ENCODE assay signal across 1 cellular context in the genomic region with DNA sequence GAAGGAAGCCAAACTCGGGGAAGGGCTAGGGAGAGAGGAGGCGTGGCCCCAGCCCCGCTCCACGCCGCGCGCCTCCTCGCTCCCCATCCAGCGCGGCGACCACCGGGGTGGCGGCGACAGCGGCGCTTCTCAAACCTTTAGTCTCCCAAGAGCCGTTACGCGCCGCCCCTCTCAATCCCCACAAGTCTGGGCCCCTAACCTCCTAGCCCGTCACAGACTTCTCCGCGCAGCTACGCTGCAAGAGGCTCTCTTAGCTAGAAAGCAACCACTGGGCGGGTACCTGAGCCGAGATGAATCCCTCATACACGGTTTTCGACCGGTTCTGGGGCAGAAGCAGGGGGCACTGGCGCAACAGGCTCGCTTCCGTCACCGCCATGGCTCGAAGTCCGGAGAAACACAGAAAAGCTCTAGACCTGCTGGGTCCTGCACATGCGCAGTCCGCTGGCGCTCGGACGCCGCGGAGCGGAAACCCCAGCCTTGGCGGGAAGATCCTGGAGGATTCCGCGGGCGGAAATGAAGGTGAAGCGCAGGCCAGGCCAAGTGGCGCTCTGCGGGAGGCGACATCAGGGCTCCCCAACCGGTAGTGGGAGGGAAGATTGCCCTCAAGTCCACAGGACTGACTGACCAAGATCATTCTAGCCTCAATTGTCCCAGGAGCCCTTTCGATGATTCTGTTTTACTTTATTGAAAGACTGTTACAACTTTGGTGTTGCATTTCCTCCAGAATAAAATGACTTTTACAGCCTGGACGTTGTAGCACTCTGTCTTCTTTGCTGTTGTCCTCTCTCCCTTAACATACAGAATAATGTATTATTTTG.
TF ChIP-seq lines count a peak whose summit lies in the region.

A gene (minus strand): TSS at position 388 of the 818 bp plus-strand sequence. CDS start 12 bp downstream, at position 376.

TF ChIP-seq in HepG2, 621 proteins besides CTCF, POLR2A, EP300 and RAD21 (continued from another document and continues in another):
- TF ChIP-seq, protein P1, sequence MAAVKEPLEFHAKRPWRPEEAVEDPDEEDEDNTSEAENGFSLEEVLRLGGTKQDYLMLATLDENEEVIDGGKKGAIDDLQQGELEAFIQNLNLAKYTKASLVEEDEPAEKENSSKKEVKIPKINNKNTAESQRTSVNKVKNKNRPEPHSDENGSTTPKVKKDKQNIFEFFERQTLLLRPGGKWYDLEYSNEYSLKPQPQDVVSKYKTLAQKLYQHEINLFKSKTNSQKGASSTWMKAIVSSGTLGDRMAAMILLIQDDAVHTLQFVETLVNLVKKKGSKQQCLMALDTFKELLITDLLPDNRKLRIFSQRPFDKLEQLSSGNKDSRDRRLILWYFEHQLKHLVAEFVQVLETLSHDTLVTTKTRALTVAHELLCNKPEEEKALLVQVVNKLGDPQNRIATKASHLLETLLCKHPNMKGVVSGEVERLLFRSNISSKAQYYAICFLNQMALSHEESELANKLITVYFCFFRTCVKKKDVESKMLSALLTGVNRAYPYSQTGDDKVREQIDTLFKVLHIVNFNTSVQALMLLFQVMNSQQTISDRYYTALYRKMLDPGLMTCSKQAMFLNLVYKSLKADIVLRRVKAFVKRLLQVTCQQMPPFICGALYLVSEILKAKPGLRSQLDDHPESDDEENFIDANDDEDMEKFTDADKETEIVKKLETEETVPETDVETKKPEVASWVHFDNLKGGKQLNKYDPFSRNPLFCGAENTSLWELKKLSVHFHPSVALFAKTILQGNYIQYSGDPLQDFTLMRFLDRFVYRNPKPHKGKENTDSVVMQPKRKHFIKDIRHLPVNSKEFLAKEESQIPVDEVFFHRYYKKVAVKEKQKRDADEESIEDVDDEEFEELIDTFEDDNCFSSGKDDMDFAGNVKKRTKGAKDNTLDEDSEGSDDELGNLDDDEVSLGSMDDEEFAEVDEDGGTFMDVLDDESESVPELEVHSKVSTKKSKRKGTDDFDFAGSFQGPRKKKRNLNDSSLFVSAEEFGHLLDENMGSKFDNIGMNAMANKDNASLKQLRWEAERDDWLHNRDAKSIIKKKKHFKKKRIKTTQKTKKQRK (IDR thresholded peaks at IDR 0.05; ENCODE audit: low read length): no peak
- TF ChIP-seq, protein P2, sequence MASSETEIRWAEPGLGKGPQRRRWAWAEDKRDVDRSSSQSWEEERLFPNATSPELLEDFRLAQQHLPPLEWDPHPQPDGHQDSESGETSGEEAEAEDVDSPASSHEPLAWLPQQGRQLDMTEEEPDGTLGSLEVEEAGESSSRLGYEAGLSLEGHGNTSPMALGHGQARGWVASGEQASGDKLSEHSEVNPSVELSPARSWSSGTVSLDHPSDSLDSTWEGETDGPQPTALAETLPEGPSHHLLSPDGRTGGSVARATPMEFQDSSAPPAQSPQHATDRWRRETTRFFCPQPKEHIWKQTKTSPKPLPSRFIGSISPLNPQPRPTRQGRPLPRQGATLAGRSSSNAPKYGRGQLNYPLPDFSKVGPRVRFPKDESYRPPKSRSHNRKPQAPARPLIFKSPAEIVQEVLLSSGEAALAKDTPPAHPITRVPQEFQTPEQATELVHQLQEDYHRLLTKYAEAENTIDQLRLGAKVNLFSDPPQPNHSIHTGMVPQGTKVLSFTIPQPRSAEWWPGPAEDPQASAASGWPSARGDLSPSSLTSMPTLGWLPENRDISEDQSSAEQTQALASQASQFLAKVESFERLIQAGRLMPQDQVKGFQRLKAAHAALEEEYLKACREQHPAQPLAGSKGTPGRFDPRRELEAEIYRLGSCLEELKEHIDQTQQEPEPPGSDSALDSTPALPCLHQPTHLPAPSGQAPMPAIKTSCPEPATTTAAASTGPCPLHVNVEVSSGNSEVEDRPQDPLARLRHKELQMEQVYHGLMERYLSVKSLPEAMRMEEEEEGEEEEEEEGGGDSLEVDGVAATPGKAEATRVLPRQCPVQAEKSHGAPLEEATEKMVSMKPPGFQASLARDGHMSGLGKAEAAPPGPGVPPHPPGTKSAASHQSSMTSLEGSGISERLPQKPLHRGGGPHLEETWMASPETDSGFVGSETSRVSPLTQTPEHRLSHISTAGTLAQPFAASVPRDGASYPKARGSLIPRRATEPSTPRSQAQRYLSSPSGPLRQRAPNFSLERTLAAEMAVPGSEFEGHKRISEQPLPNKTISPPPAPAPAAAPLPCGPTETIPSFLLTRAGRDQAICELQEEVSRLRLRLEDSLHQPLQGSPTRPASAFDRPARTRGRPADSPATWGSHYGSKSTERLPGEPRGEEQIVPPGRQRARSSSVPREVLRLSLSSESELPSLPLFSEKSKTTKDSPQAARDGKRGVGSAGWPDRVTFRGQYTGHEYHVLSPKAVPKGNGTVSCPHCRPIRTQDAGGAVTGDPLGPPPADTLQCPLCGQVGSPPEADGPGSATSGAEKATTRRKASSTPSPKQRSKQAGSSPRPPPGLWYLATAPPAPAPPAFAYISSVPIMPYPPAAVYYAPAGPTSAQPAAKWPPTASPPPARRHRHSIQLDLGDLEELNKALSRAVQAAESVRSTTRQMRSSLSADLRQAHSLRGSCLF (CRISPR knock-in tag; IDR thresholded peaks at IDR 0.05; ENCODE audit: borderline replicate concordance): no peak
- TF ChIP-seq RXRA (CRISPR knock-in tag; IDR thresholded peaks at IDR 0.05) (peak; percentile 85), NCOA1 (CRISPR knock-in tag; IDR thresholded peaks at IDR 0.05) (peak; percentile 74), ZFP36 (IDR thresholded peaks at IDR 0.05; ENCODE audit: borderline replicate concordance, low read depth, low read length, partially characterized antibody) (no peak), HES4 (CRISPR knock-in tag; IDR thresholded peaks at IDR 0.05; ENCODE audit: borderline replicate concordance) (peak; percentile 85), IKZF1 (IDR thresholded peaks at IDR 0.05) (no peak), ZNF121 (CRISPR knock-in tag; IDR thresholded peaks at IDR 0.05) (0 out of 2 replicates have a peak, but pooled peaks have one; percentile 27), NAIF1 (CRISPR knock-in tag; IDR thresholded peaks at IDR 0.05; ENCODE audit: borderline replicate concordance) (peak; percentile 91), ZNF773 (CRISPR knock-in tag; IDR thresholded peaks at IDR 0.05; ENCODE audit: borderline replicate concordance) (peak; percentile 76), KLF13 (CRISPR knock-in tag; IDR thresholded peaks at IDR 0.05) (no peak; the same call in 1 of the 2 replicates), DPF2 (CRISPR knock-in tag; IDR thresholded peaks at IDR 0.05; ENCODE audit: borderline replicate concordance, low read depth) (0 out of 2 replicates have a peak, but pooled peaks have one; percentile 11), HDAC2 (CRISPR knock-in tag; IDR thresholded peaks at IDR 0.05) (no peak; the same call in 1 of the 2 replicates), NCOA5 (CRISPR knock-in tag; IDR thresholded peaks at IDR 0.05) (no peak), BORCS8-MEF2B (CRISPR knock-in tag; IDR thresholded peaks at IDR 0.05) (peak; percentile 100), SP4 (CRISPR knock-in tag; IDR thresholded peaks at IDR 0.05) (peak; percentile 79; the same call in 1 of the 2 replicates), RORA (CRISPR knock-in tag; IDR thresholded peaks at IDR 0.05) (peak; percentile 89; the same call in 1 of the 2 replicates), MTA3 (CRISPR knock-in tag; IDR thresholded peaks at IDR 0.05) (no peak), NBN (conservative IDR thresholded peaks at IDR 0.05) (no peak), TCF12 (IDR thresholded peaks at IDR 0.05) (no peak), TCF12 (CRISPR knock-in tag; IDR thresholded peaks at IDR 0.05) (peak; percentile 64; the same call in 1 of the 2 replicates), KDM1A (CRISPR knock-in tag; IDR thresholded peaks at IDR 0.05) (peak; percentile 4; the same call in 1 of the 2 replicates), PITX1 (CRISPR knock-in tag; IDR thresholded peaks at IDR 0.05) (peak; percentile 91)
- TF ChIP-seq, protein P3, sequence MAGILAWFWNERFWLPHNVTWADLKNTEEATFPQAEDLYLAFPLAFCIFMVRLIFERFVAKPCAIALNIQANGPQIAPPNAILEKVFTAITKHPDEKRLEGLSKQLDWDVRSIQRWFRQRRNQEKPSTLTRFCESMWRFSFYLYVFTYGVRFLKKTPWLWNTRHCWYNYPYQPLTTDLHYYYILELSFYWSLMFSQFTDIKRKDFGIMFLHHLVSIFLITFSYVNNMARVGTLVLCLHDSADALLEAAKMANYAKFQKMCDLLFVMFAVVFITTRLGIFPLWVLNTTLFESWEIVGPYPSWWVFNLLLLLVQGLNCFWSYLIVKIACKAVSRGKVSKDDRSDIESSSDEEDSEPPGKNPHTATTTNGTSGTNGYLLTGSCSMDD (CRISPR knock-in tag; IDR thresholded peaks at IDR 0.05): no peak
- TF ChIP-seq, protein P4, sequence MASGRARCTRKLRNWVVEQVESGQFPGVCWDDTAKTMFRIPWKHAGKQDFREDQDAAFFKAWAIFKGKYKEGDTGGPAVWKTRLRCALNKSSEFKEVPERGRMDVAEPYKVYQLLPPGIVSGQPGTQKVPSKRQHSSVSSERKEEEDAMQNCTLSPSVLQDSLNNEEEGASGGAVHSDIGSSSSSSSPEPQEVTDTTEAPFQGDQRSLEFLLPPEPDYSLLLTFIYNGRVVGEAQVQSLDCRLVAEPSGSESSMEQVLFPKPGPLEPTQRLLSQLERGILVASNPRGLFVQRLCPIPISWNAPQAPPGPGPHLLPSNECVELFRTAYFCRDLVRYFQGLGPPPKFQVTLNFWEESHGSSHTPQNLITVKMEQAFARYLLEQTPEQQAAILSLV (CRISPR knock-in tag; IDR thresholded peaks at IDR 0.05; ENCODE audit: borderline replicate concordance): peak; percentile 96
- TF ChIP-seq, protein P5, sequence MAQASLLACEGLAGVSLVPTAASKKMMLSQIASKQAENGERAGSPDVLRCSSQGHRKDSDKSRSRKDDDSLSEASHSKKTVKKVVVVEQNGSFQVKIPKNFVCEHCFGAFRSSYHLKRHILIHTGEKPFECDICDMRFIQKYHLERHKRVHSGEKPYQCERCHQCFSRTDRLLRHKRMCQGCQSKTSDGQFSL (CRISPR knock-in tag; IDR thresholded peaks at IDR 0.05): no peak
- TF ChIP-seq, protein P6, sequence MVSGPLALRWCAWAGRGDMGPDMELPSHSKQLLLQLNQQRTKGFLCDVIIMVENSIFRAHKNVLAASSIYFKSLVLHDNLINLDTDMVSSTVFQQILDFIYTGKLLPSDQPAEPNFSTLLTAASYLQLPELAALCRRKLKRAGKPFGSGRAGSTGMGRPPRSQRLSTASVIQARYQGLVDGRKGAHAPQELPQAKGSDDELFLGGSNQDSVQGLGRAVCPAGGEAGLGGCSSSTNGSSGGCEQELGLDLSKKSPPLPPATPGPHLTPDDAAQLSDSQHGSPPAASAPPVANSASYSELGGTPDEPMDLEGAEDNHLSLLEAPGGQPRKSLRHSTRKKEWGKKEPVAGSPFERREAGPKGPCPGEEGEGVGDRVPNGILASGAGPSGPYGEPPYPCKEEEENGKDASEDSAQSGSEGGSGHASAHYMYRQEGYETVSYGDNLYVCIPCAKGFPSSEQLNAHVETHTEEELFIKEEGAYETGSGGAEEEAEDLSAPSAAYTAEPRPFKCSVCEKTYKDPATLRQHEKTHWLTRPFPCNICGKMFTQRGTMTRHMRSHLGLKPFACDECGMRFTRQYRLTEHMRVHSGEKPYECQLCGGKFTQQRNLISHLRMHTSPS (CRISPR knock-in tag; IDR thresholded peaks at IDR 0.05; ENCODE audit: low read depth): peak; percentile 70; the same call in 1 of the 2 replicates
- TF ChIP-seq, protein P7, sequence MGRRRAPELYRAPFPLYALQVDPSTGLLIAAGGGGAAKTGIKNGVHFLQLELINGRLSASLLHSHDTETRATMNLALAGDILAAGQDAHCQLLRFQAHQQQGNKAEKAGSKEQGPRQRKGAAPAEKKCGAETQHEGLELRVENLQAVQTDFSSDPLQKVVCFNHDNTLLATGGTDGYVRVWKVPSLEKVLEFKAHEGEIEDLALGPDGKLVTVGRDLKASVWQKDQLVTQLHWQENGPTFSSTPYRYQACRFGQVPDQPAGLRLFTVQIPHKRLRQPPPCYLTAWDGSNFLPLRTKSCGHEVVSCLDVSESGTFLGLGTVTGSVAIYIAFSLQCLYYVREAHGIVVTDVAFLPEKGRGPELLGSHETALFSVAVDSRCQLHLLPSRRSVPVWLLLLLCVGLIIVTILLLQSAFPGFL (CRISPR knock-in tag; IDR thresholded peaks at IDR 0.05): no peak
- TF ChIP-seq, protein P8, sequence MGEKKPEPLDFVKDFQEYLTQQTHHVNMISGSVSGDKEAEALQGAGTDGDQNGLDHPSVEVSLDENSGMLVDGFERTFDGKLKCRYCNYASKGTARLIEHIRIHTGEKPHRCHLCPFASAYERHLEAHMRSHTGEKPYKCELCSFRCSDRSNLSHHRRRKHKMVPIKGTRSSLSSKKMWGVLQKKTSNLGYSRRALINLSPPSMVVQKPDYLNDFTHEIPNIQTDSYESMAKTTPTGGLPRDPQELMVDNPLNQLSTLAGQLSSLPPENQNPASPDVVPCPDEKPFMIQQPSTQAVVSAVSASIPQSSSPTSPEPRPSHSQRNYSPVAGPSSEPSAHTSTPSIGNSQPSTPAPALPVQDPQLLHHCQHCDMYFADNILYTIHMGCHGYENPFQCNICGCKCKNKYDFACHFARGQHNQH (CRISPR knock-in tag; IDR thresholded peaks at IDR 0.05): peak; percentile 93; the same call in 1 of the 2 replicates
- TF ChIP-seq, protein P9, sequence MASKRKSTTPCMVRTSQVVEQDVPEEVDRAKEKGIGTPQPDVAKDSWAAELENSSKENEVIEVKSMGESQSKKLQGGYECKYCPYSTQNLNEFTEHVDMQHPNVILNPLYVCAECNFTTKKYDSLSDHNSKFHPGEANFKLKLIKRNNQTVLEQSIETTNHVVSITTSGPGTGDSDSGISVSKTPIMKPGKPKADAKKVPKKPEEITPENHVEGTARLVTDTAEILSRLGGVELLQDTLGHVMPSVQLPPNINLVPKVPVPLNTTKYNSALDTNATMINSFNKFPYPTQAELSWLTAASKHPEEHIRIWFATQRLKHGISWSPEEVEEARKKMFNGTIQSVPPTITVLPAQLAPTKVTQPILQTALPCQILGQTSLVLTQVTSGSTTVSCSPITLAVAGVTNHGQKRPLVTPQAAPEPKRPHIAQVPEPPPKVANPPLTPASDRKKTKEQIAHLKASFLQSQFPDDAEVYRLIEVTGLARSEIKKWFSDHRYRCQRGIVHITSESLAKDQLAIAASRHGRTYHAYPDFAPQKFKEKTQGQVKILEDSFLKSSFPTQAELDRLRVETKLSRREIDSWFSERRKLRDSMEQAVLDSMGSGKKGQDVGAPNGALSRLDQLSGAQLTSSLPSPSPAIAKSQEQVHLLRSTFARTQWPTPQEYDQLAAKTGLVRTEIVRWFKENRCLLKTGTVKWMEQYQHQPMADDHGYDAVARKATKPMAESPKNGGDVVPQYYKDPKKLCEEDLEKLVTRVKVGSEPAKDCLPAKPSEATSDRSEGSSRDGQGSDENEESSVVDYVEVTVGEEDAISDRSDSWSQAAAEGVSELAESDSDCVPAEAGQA (IDR thresholded peaks at IDR 0.05; ENCODE audit: low read depth): no peak
- TF ChIP-seq, protein P9 (CRISPR knock-in tag; IDR thresholded peaks at IDR 0.05; ENCODE audit: borderline replicate concordance): peak; percentile 61; the same call in 1 of the 2 replicates
